In the genomic region with DNA sequence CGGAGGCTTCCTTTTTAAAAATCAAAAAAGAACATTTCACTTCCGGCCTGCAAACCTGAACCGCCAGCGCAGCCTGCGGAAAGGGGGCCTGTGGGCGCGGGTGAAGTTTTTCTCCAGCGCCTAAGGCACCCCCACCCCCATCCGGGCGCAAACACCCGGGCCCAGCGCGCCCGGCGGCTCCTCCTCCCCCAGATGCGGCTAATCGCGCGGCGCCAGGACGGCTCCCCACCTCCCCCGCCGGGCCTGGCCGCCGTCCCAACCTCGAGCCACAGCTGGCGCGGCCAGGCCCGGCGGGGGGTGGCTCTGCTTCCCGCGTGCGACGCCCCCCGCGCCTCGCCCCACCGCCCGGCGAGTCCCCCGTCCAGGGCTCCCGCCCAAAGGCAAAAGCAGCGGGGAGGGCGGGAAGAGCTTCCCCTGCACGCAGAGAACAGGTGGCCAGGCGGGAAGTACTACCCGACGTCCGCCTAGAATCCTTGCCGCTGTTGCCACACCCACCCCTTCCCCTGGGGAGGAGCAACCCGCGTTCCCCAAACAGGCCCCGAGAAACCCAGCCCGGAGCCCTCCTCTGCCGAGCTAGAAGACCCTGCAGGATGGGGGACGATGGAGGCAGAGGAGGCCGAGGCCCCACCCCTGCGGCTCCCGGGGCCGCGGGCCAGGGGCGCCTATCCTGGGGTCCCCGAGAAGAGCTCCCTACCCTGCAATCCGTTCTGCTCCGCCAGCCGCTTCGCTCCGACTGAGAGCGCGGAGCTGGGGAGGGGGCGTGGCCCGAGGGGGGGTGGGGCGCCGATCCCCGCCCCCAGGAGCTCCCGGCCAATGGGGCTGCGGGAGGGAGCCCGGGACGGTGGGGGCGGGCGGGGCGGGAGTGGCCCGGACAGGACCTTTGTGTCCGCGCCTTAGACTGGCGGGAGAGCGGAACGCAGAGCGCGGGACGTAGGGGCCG, we compare ENCODE assay signal across 8 cellular contexts. TPM values are rescaled to one million over a fixed set of nuclear protein-coding genes. Genes with fewer than 3 reads are reported as not detected.
DNase-seq lines count a peak whose midpoint lies in the region; ATAC-seq, FAIRE-seq and TF ChIP-seq lines count a peak whose summit lies in the region.

TSS of gene CARHSP1 (minus strand) at position 735 of the 940 bp plus-strand sequence. CDS start 9,678 bp downstream, outside the sequence.

- H3K27me3 ChIP-seq in psoas muscle (ENCODE audit: insufficient read depth in 3 of 3, low read length in 2 of 3), result peaks cover 0 to 34% (median 8%) of the 10 kb centered on the region in 3 donors

- in situ Hi-C loops in GM13977 (cut with MboI; ENCODE audit: low pct_unique_long_range_greater_than_20kb, low sequenced_read_pairs, unreplicated experiment), result no loop called here

- intact Hi-C loops in T-helper 1 cell treated with Interleukin-12 subunit alpha and Interleukin-12 subunit beta and Interleukin-4 antibody, amounts not matched to agents 30 ng/mL and 1 ng/mL, for 36 hours (cut with micrococcal nuclease), result loop anchor here (1.0 to 5.0 kb wide), 9 partner anchors 12 to 302 kb away; partner anchors contain the start of genes ABAT, HAPSTR1, METTL22 and PMM2
- intact Hi-C loops in left cardiac atrium (cut with DNase I) (no loop called here), psoas muscle (cut with DNase I) (loop anchor here in 1 of 2 donors (5.0 kb wide), 1 partner anchor 71 kb away; the partner anchor contains the start of genes PMM2 and TMEM186)

- 0 to 1% (median 1%) methylated on average over 69 to 92 of the region's 92 CpGs for WGBS in psoas muscle, 3 donors

- H3K9me3 ChIP-seq in psoas muscle, result no peaks in the 10 kb centered on the region

- peak; percentile 99 for DNase-seq in GM13977 (ENCODE audit: low spot score)
- peak; percentile 97 for DNase-seq in NCI-H146 (lab: John Stamatoyannopoulos, UW)
- DNase-seq in amniotic epithelial cell (ENCODE audit: low read depth), result peak; percentile 81
- DNase-seq in left cardiac atrium, result peak; percentile 89
- DNase-seq in psoas muscle, result peak; percentile 85 to 91
- peak; percentile 98 for DNase-seq in urothelium cell line (ENCODE audit: low spot score)

- ATAC-seq in HG02852 (IDR thresholded peaks at IDR 0.05; ENCODE audit: unreplicated experiment), result peak; percentile 67
- ATAC-seq in left cardiac atrium, result peak; percentile 89 to 93
- ATAC-seq in psoas muscle, result peak; percentile 87 to 92 (median 90)

- peak within 1 kb of the TSS; percentile 60 for H3K27ac ChIP-seq in psoas muscle

- H3K36me3 ChIP-seq in psoas muscle (ENCODE audit: insufficient read depth in 1 of 2, low read depth in 1 of 2), result no peaks in the 10 kb centered on the region

- no peak for FAIRE-seq in urothelium cell line (lab: Jason Lieb, UNC)

- peak within 1 kb of the TSS; percentile 72 for H3K4me3 ChIP-seq in psoas muscle

- TF ChIP-seq CTCF in GM13977 (IDR thresholded peaks at IDR 0.05; ENCODE audit: extremely low read depth, insufficient read depth, missing control alignments) (no peak), psoas muscle (IDR thresholded peaks at IDR 0.05) (no peak)

- H3K4me1 ChIP-seq in psoas muscle, result peaks cover 6% of the 10 kb centered on the region

RNA-seq across cellular contexts. Expression of gene CARHSP1, which starts in this region (rescaled TPM):
- total RNA-seq in T-helper 1 cell treated with Interleukin-12 subunit alpha and Interleukin-12 subunit beta and Interleukin-4 antibody, amounts not matched to agents 30 ng/mL and 1 ng/mL, for 36 hours, result 102 and 105 TPM in 2 replicates
- total RNA-seq in left cardiac atrium (10 to 100 TPM; 35.5 to 37.6 TPM), psoas muscle (10 to 100 TPM in 3 of 4 donors, 1 to 10 TPM in 1; 9.8 to 23.0 (median 13.5) TPM)
- 10 to 100 TPM; 16.6 to 19.6 (median 19.1) TPM for polyA plus RNA-seq in psoas muscle

Comparison
In these comparisons a context has a peak if more than half of its experiments do, and no peak if none do; other contexts are left out.
1. Peak in every context shown above with its lines: DNase-seq, ATAC-seq, H3K4me3 ChIP-seq and H3K27ac ChIP-seq.